In genomic region chr4:141416677-141417363, GRCh38 we compare ENCODE assay signal across 19 cellular contexts.
"Had no signal": no experiment of that assay in that cellular context is flagged by ENCODE, and none has a peak within 500 bp of the region (broad histone marks: within the 10 kb centered on the region; RNA-seq: fewer than 3 reads in every experiment).

No MANE protein-coding gene starts in this region.

- ATAC-seq: activated T-helper 17 cell treated with anti-CD3 and anti-CD28 coated beads, Interleukin-2, amount 50 U/mL, for 72 hours; effector memory CD8-positive, alpha-beta T cell; lower lobe of right lung; stimulated activated memory B cell treated with anti-CD40 and anti-IgM and Interleukin-4, amounts not matched to agents 10 μg/mL and 1 μg/mL and 100 μg/mL, for 72 hours; T-cell had no signal

- H3K27ac ChIP-seq: epithelial cell of prostate, lower lobe of right lung, ovary, transverse colon, vagina had no signal

- DNase-seq: activated CD4-positive, alpha-beta T cell treated with anti-CD3 and anti-CD28 coated beads, Interleukin-2, amount 50 U/mL, for 4 hours; activated CD4-positive, CD25-positive, alpha-beta regulatory T cell treated with anti-CD3 and anti-CD28 coated beads, Interleukin-2, amount 50 U/mL, for 72 hours; activated naive CD4-positive, alpha-beta T cell treated with Interleukin-2 at 50 U/mL for 16 hours; activated T-cell treated with anti-CD3 and anti-CD28 coated beads for 4 hours; anterior cingulate cortex; dermis blood vessel endothelial cell; effector memory CD8-positive, alpha-beta T cell; hypothalamus; lower lobe of right lung; ovary; stimulated activated CD4-positive, alpha-beta T cell treated with anti-CD3 and anti-CD28 coated beads, Interleukin-2, amount 100 ng/mL, for 48 hours; T-cell; T1000; transverse colon had no signal

- H3K4me1 ChIP-seq: lower lobe of right lung, transverse colon, vagina had no signal

- H3K4me3 Mint-ChIP-seq: activated T-helper 17 cell treated with anti-CD3 and anti-CD28 coated beads, Interleukin-2, amount 50 U/mL, for 72 hours; effector memory CD8-positive, alpha-beta T cell; mesothelial cell of epicardium; stimulated activated memory B cell treated with anti-CD40 and anti-IgM and Interleukin-4, amounts not matched to agents 10 μg/mL and 1 μg/mL and 100 μg/mL, for 72 hours; T-cell had no signal

- H3K36me3 Mint-ChIP-seq: stimulated activated memory B cell treated with anti-CD40 and anti-IgM and Interleukin-4, amounts not matched to agents 10 μg/mL and 1 μg/mL and 100 μg/mL, for 72 hours; T-cell had no signal

- H3K27ac Mint-ChIP-seq: activated T-helper 17 cell treated with anti-CD3 and anti-CD28 coated beads, Interleukin-2, amount 50 U/mL, for 72 hours; effector memory CD8-positive, alpha-beta T cell; mesothelial cell of epicardium; stimulated activated memory B cell treated with anti-CD40 and anti-IgM and Interleukin-4, amounts not matched to agents 10 μg/mL and 1 μg/mL and 100 μg/mL, for 72 hours; T-cell had no signal

- H3K4me1 Mint-ChIP-seq: activated T-helper 17 cell treated with anti-CD3 and anti-CD28 coated beads, Interleukin-2, amount 50 U/mL, for 72 hours; stimulated activated memory B cell treated with anti-CD40 and anti-IgM and Interleukin-4, amounts not matched to agents 10 μg/mL and 1 μg/mL and 100 μg/mL, for 72 hours; T-cell had no signal

- H3K4me3 ChIP-seq: lower lobe of right lung, ovary, transverse colon, vagina had no signal

- H3K36me3 ChIP-seq: lower lobe of right lung, ovary, transverse colon, vagina had no signal

- H3K9me3 ChIP-seq: lower lobe of right lung, ovary, transverse colon, vagina had no signal

- H3K9me3 Mint-ChIP-seq: effector memory CD8-positive, alpha-beta T cell had no signal
